ENCODE assay signal across 15 cellular contexts in genomic region chr7:4667776-4668509, GRCh38. TPM values are rescaled to one million over a fixed set of nuclear protein-coding genes. Genes with fewer than 3 reads are reported as not detected.
A peak's percentile ranks its signal among the peaks of the same experiment; 100 is the strongest.
DNase-seq lines count a peak whose midpoint lies in the region; TF ChIP-seq lines count a peak whose summit lies in the region.
"Had no signal": no experiment of that assay in that cellular context is flagged by ENCODE, and none has a peak within 500 bp of the region (broad histone marks: within the 10 kb centered on the region; RNA-seq: fewer than 3 reads in every experiment).

No MANE protein-coding gene starts in this region.

- peak overlapping the region; percentile 71 for H3K4me2 ChIP-seq in fibroblast of lung (ENCODE audit: extremely low read depth, insufficient read depth, low read length)

- H3K27me3 ChIP-seq in SJSA1 (replicated peaks) (no peaks in the 10 kb centered on the region), fibroblast of lung (ENCODE audit: control insufficient read depth, insufficient read depth, low read length) (no peaks in the 10 kb centered on the region), sigmoid colon (no peaks in the 10 kb centered on the region)
- H3K27me3 ChIP-seq: testis had no signal

- H3K27me3 Mint-ChIP-seq in activated T-helper 2 cell treated with anti-CD3 and anti-CD28 coated beads, Interferon-gamma antibody, Interleukin-2, Interleukin-4, amounts not matched to agents 10 μg/mL and 5 μg/mL and 100 μg/mL, durations not matched to agents 14 hours and 24 hours and 36 hours (ENCODE audit: low read depth) = no peaks in the 10 kb centered on the region
- H3K27me3 Mint-ChIP-seq: activated naive CD8-positive, alpha-beta T cell had no signal

- 79 to 81% methylated on average over 19 of the region's 19 CpGs for WGBS in sigmoid colon, 2 donors

- no peaks in the 10 kb centered on the region for H3K4me1 Mint-ChIP-seq in activated T-helper 2 cell treated with anti-CD3 and anti-CD28 coated beads, Interferon-gamma antibody, Interleukin-2, Interleukin-4, amounts not matched to agents 10 μg/mL and 5 μg/mL and 100 μg/mL, durations not matched to agents 14 hours and 24 hours and 36 hours (ENCODE audit: low read depth)
- H3K4me1 Mint-ChIP-seq: T-cell had no signal

- no peak for TF ChIP-seq POLR2A in sigmoid colon (IDR thresholded peaks at IDR 0.05)

- H3K79me2 ChIP-seq in fibroblast of lung (ENCODE audit: control insufficient read depth, insufficient read depth, low read length) = no peaks in the 10 kb centered on the region

- H3K4me1 ChIP-seq in SJSA1 (replicated peaks) (peaks cover 35% of the 10 kb centered on the region), fibroblast of lung (ENCODE audit: control insufficient read depth, extremely low read depth, insufficient read depth, low read length) (peaks cover 14% of the 10 kb centered on the region), sigmoid colon (peaks cover 0 to 40% (median 35%) of the 10 kb centered on the region in 4 donors)

- H3K9me3 ChIP-seq in SJSA1 (replicated peaks) = no peaks in the 10 kb centered on the region
- H3K9me3 ChIP-seq in fibroblast of lung (ENCODE audit: control insufficient read depth, insufficient read depth, low read depth, low read length) = no peaks in the 10 kb centered on the region
- H3K9me3 ChIP-seq in sigmoid colon = peaks cover 0 to 4% (median 0%) of the 10 kb centered on the region in 4 donors
- H3K9me3 ChIP-seq: testis had no signal

- H3K36me3 ChIP-seq in SJSA1 (no peaks in the 10 kb centered on the region), fibroblast of lung (ENCODE audit: control insufficient read depth, insufficient read depth, low read length) (no peaks in the 10 kb centered on the region), sigmoid colon (no peaks in the 10 kb centered on the region)

- peak overlapping the region; percentile 41 for H2AFZ ChIP-seq in fibroblast of lung (ENCODE audit: low read length)

- H3K9me3 Mint-ChIP-seq in activated T-helper 2 cell treated with anti-CD3 and anti-CD28 coated beads, Interferon-gamma antibody, Interleukin-2, Interleukin-4, amounts not matched to agents 10 μg/mL and 5 μg/mL and 100 μg/mL, durations not matched to agents 14 hours and 24 hours and 36 hours = peaks cover 5% of the 10 kb centered on the region

- TF ChIP-seq EP300 in sigmoid colon (IDR thresholded peaks at IDR 0.05) = no peak

- no peaks in the 10 kb centered on the region for H4K20me1 ChIP-seq in fibroblast of lung (ENCODE audit: control insufficient read depth, extremely low read depth, insufficient read depth, low read length)

- H3K27ac ChIP-seq in SJSA1 (peak overlapping the region; percentile 91), fibroblast of lung (ENCODE audit: insufficient read depth, low read length) (peak overlapping the region; percentile 73), sigmoid colon (peak overlapping the region; percentile 73 to 89 (median 78))
- H3K27ac ChIP-seq: testis had no signal

- H3K9ac ChIP-seq in fibroblast of lung (ENCODE audit: insufficient read depth, low read length) = peak overlapping the region; percentile 23

- H3K4me3 ChIP-seq in SJSA1 (peak overlapping the region; percentile 11), fibroblast of lung (replicated peaks in 1 of 4; ENCODE audit: control extremely low read depth in 1 of 4, insufficient read depth in 1 of 4, low read depth in 3 of 4, low read length in 4 of 4) (no peak overlapping the region), sigmoid colon (no peak overlapping the region)
- H3K4me3 ChIP-seq: testis had no signal

- TF ChIP-seq CTCF in fibroblast of lung (conservative IDR thresholded peaks at IDR 0.05 in 1 of 2, IDR thresholded peaks at IDR 0.05 in 1 of 2; ENCODE audit: low read depth in 1 of 2, low read length in 2 of 2) (no peak), sigmoid colon (IDR thresholded peaks at IDR 0.05) (no peak)

- intact Hi-C loops in sigmoid colon (cut with DNase I) = no loop called here
- intact Hi-C loops in activated T-helper 2 cell treated with anti-CD3 and anti-CD28 coated beads, Interferon-gamma antibody, Interleukin-2, Interleukin-4, amounts not matched to agents 10 μg/mL and 5 μg/mL and 100 μg/mL, durations not matched to agents 14 hours and 24 hours and 36 hours (cut with micrococcal nuclease) = no loop called here

- no peak overlapping the region for H3K27ac Mint-ChIP-seq in activated T-helper 2 cell treated with anti-CD3 and anti-CD28 coated beads, Interferon-gamma antibody, Interleukin-2, Interleukin-4, amounts not matched to agents 10 μg/mL and 5 μg/mL and 100 μg/mL, durations not matched to agents 14 hours and 24 hours and 36 hours
- H3K27ac Mint-ChIP-seq: activated naive CD8-positive, alpha-beta T cell; T-cell had no signal

- H3K4me3 Mint-ChIP-seq in activated T-helper 2 cell treated with anti-CD3 and anti-CD28 coated beads, Interferon-gamma antibody, Interleukin-2, Interleukin-4, amounts not matched to agents 10 μg/mL and 5 μg/mL and 100 μg/mL, durations not matched to agents 14 hours and 24 hours and 36 hours (ENCODE audit: low read depth) = no peak overlapping the region
- H3K4me3 Mint-ChIP-seq: activated naive CD8-positive, alpha-beta T cell; T-cell had no signal

- DNase-seq in Daoy (ENCODE audit: low read depth) (peak; percentile 86), SJSA1 (ENCODE audit: low read depth in 1 of 2, low spot score in 2 of 2) (peak; percentile 83 to 95), fibroblast of lung (ENCODE audit: low read depth in 2 of 2) (peak; percentile 87 to 98), sigmoid colon (peak; percentile 44), HuH-7.5 (ENCODE audit: low spot score) (no peak), C1 segment of cervical spinal cord (lab: John Stamatoyannopoulos, UW) (no peak), mucosa of gallbladder (ENCODE audit: low spot score) (no peak)
- no peak for DNase-seq in activated T-helper 2 cell treated with anti-CD3 and anti-CD28 coated beads, Interferon-gamma antibody, Interleukin-2, Interleukin-4, amounts not matched to agents 10 μg/mL and 5 μg/mL and 100 μg/mL, durations not matched to agents 14 hours and 24 hours and 36 hours (ENCODE audit: low spot score)
- DNase-seq: activated CD4-positive, alpha-beta T cell treated with anti-CD3 and anti-CD28 coated beads, Interleukin-2, amount 50 U/mL, for 4 hours; NCI-H1092 treated with DMSO at 0.1 percent for 48 hours; NCI-H774; occipital lobe; T-cell; testis had no signal

- no peaks in the 10 kb centered on the region for H3K36me3 Mint-ChIP-seq in activated T-helper 2 cell treated with anti-CD3 and anti-CD28 coated beads, Interferon-gamma antibody, Interleukin-2, Interleukin-4, amounts not matched to agents 10 μg/mL and 5 μg/mL and 100 μg/mL, durations not matched to agents 14 hours and 24 hours and 36 hours (ENCODE audit: low read depth)
- H3K36me3 Mint-ChIP-seq: T-cell had no signal

RNA-seq across cellular contexts. Expression of gene FOXK1, which starts 14.2 kb away (rescaled TPM):
- total RNA-seq in Daoy (2014; rRNA removed; shearing (Covaris generic)) = 12.9 and 20.9 TPM in 2 replicates
- total RNA-seq in SJSA1 (2014; rRNA removed; shearing (Covaris generic)) = 10.2 and 17.4 TPM in 2 replicates
- 21.8 and 26.9 TPM in 2 replicates for total RNA-seq in fibroblast of lung
- polyA plus RNA-seq in fibroblast of lung = 5.2 and 8.2 TPM in 2 replicates
- 10.8 and 12.4 TPM in 2 replicates for polyA plus RNA-seq in fibroblast of lung (2012)
- 30.8 and 36.6 TPM in 2 replicates for polyA minus RNA-seq in fibroblast of lung (ENCODE audit: low replicate concordance)
- total RNA-seq in sigmoid colon = 10 to 100 TPM; 15.8 to 47.1 (median 18.0) TPM
- polyA plus RNA-seq in sigmoid colon = 10 to 100 TPM in 1 of 3 donors, 1 to 10 TPM in 2; 1.8 to 18.1 (median 3.0) TPM
- total RNA-seq in activated T-helper 2 cell treated with anti-CD3 and anti-CD28 coated beads, Interferon-gamma antibody, Interleukin-2, Interleukin-4, amounts not matched to agents 10 μg/mL and 5 μg/mL and 100 μg/mL, durations not matched to agents 14 hours and 24 hours and 36 hours = 35.6 TPM in 2 replicates
- 27.0 TPM for total RNA-seq in mucosa of gallbladder

Comparison
In these comparisons a context has a peak if more than half of its experiments do, and no peak if none do; other contexts are left out.
1. DNase-seq: peak in Daoy (single experiment), SJSA1 (2 of 2), fibroblast of lung (2 of 2) and sigmoid colon (single experiment); none in HuH-7.5 (single experiment), activated T-helper 2 cell treated with anti-CD3 and anti-CD28 coated beads, Interferon-gamma antibody, Interleukin-2, Interleukin-4, amounts not matched to agents 10 μg/mL and 5 μg/mL and 100 μg/mL, durations not matched to agents 14 hours and 24 hours and 36 hours (single experiment), C1 segment of cervical spinal cord (0 of 14) and mucosa of gallbladder (single experiment).
2. Peak in every context shown above with its lines, with median percentiles within 50 percentile points of each other: H3K27ac ChIP-seq.